In genomic region chr4:15878011-15878410, GRCh38 we compare ENCODE assay signal across 2 cellular contexts.
TF ChIP-seq lines count a peak whose summit lies in the region.

No MANE protein-coding gene starts in this region.

TF ChIP-seq in HEK293, 187 proteins besides CTCF, POLR2A, EP300 and RAD21 (continued from another document):
- no peak for TF ChIP-seq KLF17 (tag by site-specific recombination; IDR thresholded peaks at IDR 0.05)
- no peak for TF ChIP-seq ZBTB21 (tag by site-specific recombination; IDR thresholded peaks at IDR 0.05)
TF ChIP-seq in HEK293: peak in this region for 1.

TF ChIP-seq in K562, 482 proteins besides CTCF, POLR2A, EP300 and RAD21 (continued from another document):
- TF ChIP-seq ZBTB49 (CRISPR knock-in tag; IDR thresholded peaks at IDR 0.05; ENCODE audit: borderline replicate concordance), result no peak
- TF ChIP-seq CGGBP1 (CRISPR knock-in tag; IDR thresholded peaks at IDR 0.05), result no peak
- no peak for TF ChIP-seq MECOM (CRISPR knock-in tag; IDR thresholded peaks at IDR 0.05)
- no peak for TF ChIP-seq MNT (conservative IDR thresholded peaks at IDR 0.05)
- no peak for TF ChIP-seq ZNF408 (CRISPR knock-in tag; IDR thresholded peaks at IDR 0.05; ENCODE audit: low read depth)
